In the genomic region with DNA sequence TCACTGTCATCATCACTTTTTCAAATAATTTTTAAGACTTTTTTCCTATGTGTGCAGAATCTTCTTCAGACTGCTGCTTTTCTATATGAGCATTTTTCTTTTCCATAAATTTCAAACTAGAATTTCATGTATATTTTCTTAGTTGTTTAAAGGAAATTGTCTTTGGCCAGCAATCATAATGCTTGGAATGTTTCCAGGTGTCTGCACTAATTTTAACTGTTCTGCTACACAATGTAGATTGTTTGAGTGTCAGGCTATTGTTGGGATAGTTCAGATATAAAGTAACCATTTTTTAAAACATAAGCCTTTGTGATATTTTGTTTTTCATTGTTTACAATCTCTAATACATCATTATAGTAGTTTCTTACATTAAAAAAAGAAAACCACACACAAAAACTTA, we compare ENCODE assay signal across 19 cellular contexts.
DNase-seq lines count a peak whose midpoint lies in the region; ATAC-seq, FAIRE-seq and TF ChIP-seq lines count a peak whose summit lies in the region.
"Had no signal": no experiment of that assay in that cellular context is flagged by ENCODE, and none has a peak within 500 bp of the region (broad histone marks: within the 10 kb centered on the region; RNA-seq: fewer than 3 reads in every experiment).

No MANE protein-coding gene starts in this region.

- dilution Hi-C loops in endothelial cell of umbilical vein (cut with MboI; ENCODE audit: extremely low pct_ligation_motif_present, low sequenced_read_pairs), result no loop called here

- H4K20me1 ChIP-seq in endothelial cell of umbilical vein (replicated peaks; ENCODE audit: control insufficient read depth, extremely low read depth, insufficient read depth, low read length), result no peaks in the 10 kb centered on the region

- H3K4me3 ChIP-seq in choroid plexus epithelial cell (ENCODE audit: low read depth, low read length), result no peak overlapping the region
- no peak overlapping the region for H3K4me3 ChIP-seq in endothelial cell of umbilical vein (replicated peaks in 1 of 3; ENCODE audit: insufficient read depth in 1 of 3, low read depth in 1 of 3, low read length in 3 of 3)
- H3K4me3 ChIP-seq: GM23338 had no signal

- intact Hi-C loops in endothelial cell of umbilical vein (cut with micrococcal nuclease), result loop anchor here (5.0 to 10.0 kb wide), 2 partner anchors 318 to 1415 kb away; no protein-coding TSS in a partner anchor

- H3K9ac ChIP-seq in endothelial cell of umbilical vein (replicated peaks; ENCODE audit: extremely low read depth, insufficient read depth, low read length), result peak overlapping the region; percentile 0

- peaks cover 30% of the 10 kb centered on the region for H3K4me1 ChIP-seq in endothelial cell of umbilical vein (ENCODE audit: control insufficient read depth, extremely low read depth, insufficient read depth, low read length)

- peak; percentile 6 for DNase-seq in G401 (ENCODE audit: low spot score)
- peak; percentile 2 for DNase-seq in choroid plexus epithelial cell (ENCODE audit: low read depth)
- DNase-seq in endothelial cell of umbilical vein (ENCODE audit: low read depth, low spot score), result peak; percentile 90
- peak; percentile 33 for DNase-seq in pulmonary artery endothelial cell (ENCODE audit: low read depth, low spot score)
- no peak for DNase-seq in activated CD4-positive, alpha-beta T cell treated with anti-CD3 and anti-CD28 coated beads, Interleukin-2, amount 50 U/mL, for 48 hours
- no peak for DNase-seq in WTC11 (ENCODE audit: low spot score)
- no peak for DNase-seq in nephron progenitor cell
- DNase-seq: C1 segment of cervical spinal cord; Calu3; CD4-positive, alpha-beta memory T cell; COR-L47; DMS53; DMS79 treated with DMSO at 0.1 percent for 48 hours; H9 had no signal

- H3K27me3 Mint-ChIP-seq in WTC11 (ENCODE audit: low read depth) (no peaks in the 10 kb centered on the region), nephron progenitor cell (ENCODE audit: low read depth, poor library complexity) (peaks cover under 1% of the 10 kb centered on the region)

- H3K4me1 Mint-ChIP-seq in WTC11, result peaks cover 3% of the 10 kb centered on the region
- peaks cover 20% of the 10 kb centered on the region for H3K4me1 Mint-ChIP-seq in nephron progenitor cell
- H3K4me1 Mint-ChIP-seq: CD4-positive, alpha-beta memory T cell; H9 had no signal

- no peak overlapping the region for H3K27ac Mint-ChIP-seq in WTC11
- H3K27ac Mint-ChIP-seq in nephron progenitor cell, result no peak overlapping the region
- H3K27ac Mint-ChIP-seq: CD4-positive, alpha-beta memory T cell; GM23338; H9 had no signal

- POLR2A ChIA-PET in endothelial cell of umbilical vein (lab: Charles Lee), result no interaction called here
- POLR2A ChIA-PET in WTC11 (lab: Charles Lee), result no interaction called here

- in situ Hi-C loops in G401 (cut with HindIII; ENCODE audit: low sequenced_read_pairs), result no loop called here

- peak; percentile 70 for FAIRE-seq in endothelial cell of umbilical vein (lab: Jason Lieb, UNC)
- FAIRE-seq: G401.6, GM12892, GM19239 had no signal

- H3K36me3 Mint-ChIP-seq in WTC11 (peaks cover 14% of the 10 kb centered on the region), nephron progenitor cell (ENCODE audit: low read depth) (peaks cover 21% of the 10 kb centered on the region)
- H3K36me3 Mint-ChIP-seq: CD4-positive, alpha-beta memory T cell had no signal

- no peaks in the 10 kb centered on the region for H3K79me2 ChIP-seq in endothelial cell of umbilical vein (ENCODE audit: control insufficient read depth, insufficient read depth, low read length)

- TF ChIP-seq CTCF in choroid plexus epithelial cell (conservative IDR thresholded peaks at IDR 0.05; ENCODE audit: low read depth, low read length), result no peak
- TF ChIP-seq CTCF in endothelial cell of umbilical vein (IDR thresholded peaks at IDR 0.05; ENCODE audit: extremely low read depth in 1 of 2, insufficient read depth in 1 of 2, low read depth in 1 of 2, low read length in 2 of 2), result no peak
- TF ChIP-seq CTCF in WTC11 (IDR thresholded peaks at IDR 0.05), result no peak
- TF ChIP-seq CTCF in nephron progenitor cell (IDR thresholded peaks at IDR 0.05), result no peak

- H3K27me3 ChIP-seq in endothelial cell of umbilical vein (ENCODE audit: control insufficient read depth in 2 of 2, insufficient read depth in 2 of 2, low read length in 2 of 2), result no peaks in the 10 kb centered on the region

- no TSS peak for BruUV-seq in endothelial cell of umbilical vein (replicated peaks; lab: Mats Ljungman, UMichigan)

- H3K36me3 ChIP-seq in endothelial cell of umbilical vein (ENCODE audit: control insufficient read depth in 2 of 2, extremely low read depth in 1 of 2, insufficient read depth in 2 of 2, low read length in 2 of 2), result no peaks in the 10 kb centered on the region

- no peak overlapping the region for H3K4me3 Mint-ChIP-seq in WTC11
- no peak overlapping the region for H3K4me3 Mint-ChIP-seq in nephron progenitor cell
- H3K4me3 Mint-ChIP-seq: CD4-positive, alpha-beta memory T cell; GM23338; H9 had no signal

- CTCF ChIA-PET in endothelial cell of umbilical vein (lab: Charles Lee) (interaction anchor here (0.7 to 1.2 kb wide), 2 partner anchors 29 to 1418 kb away, joined by 3 to 5 read pairs; a partner anchor contains a TSS), WTC11 (lab: Charles Lee) (no interaction called here)

- ATAC-seq in WTC11, result no peak
- ATAC-seq: GM23338, HCT116 had no signal

- peak overlapping the region; percentile 4 for H3K4me2 ChIP-seq in endothelial cell of umbilical vein (ENCODE audit: insufficient read depth, low read length)
- H3K4me2 ChIP-seq: GM23338 had no signal

- no peak for TF ChIP-seq POLR2A in endothelial cell of umbilical vein (IDR thresholded peaks at IDR 0.05; ENCODE audit: low read depth, low read length)

- H3K27ac ChIP-seq in endothelial cell of umbilical vein (ENCODE audit: insufficient read depth, low read depth, low read length), result peak overlapping the region; percentile 52

- H3K9me3 Mint-ChIP-seq in WTC11 (peaks cover 41% of the 10 kb centered on the region), nephron progenitor cell (peaks cover 44% of the 10 kb centered on the region)

- H2AFZ ChIP-seq in endothelial cell of umbilical vein (ENCODE audit: low read depth, low read length), result no peak overlapping the region
- H2AFZ ChIP-seq: GM23338 had no signal

- no peaks in the 10 kb centered on the region for H3K9me3 ChIP-seq in endothelial cell of umbilical vein (replicated peaks; ENCODE audit: control insufficient read depth, insufficient read depth, low read length)

- no peaks in the 10 kb centered on the region for H3K9me1 ChIP-seq in endothelial cell of umbilical vein (replicated peaks; ENCODE audit: control insufficient read depth, extremely low read depth, insufficient read depth, low read length)

TF ChIP-seq in endothelial cell of umbilical vein, 7 proteins besides CTCF, POLR2A, EP300 and RAD21:
- TF ChIP-seq EZH2 (IDR thresholded peaks at IDR 0.05; ENCODE audit: borderline replicate concordance, low read depth, low read length, severe bottlenecking), result no peak
- TF ChIP-seq GATA2 (IDR thresholded peaks at IDR 0.05; ENCODE audit: insufficient read depth, insufficient read length, low read depth, low read length), result no peak
- no peak for TF ChIP-seq FOS (IDR thresholded peaks at IDR 0.05; ENCODE audit: borderline replicate concordance, insufficient read depth, low read length)
- TF ChIP-seq JUN (IDR thresholded peaks at IDR 0.05; ENCODE audit: borderline replicate concordance, insufficient read depth, insufficient read length, low read depth), result no peak
- TF ChIP-seq MYC (IDR thresholded peaks at IDR 0.05; ENCODE audit: low read depth, low read length), result no peak
- no peak for TF ChIP-seq POLR2AphosphoS5 (IDR thresholded peaks at IDR 0.05; ENCODE audit: insufficient read depth, low read depth, low read length)
- TF ChIP-seq, protein P1, sequence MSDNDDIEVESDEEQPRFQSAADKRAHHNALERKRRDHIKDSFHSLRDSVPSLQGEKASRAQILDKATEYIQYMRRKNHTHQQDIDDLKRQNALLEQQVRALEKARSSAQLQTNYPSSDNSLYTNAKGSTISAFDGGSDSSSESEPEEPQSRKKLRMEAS (IDR thresholded peaks at IDR 0.05; ENCODE audit: insufficient read depth, insufficient read length), result no peak

TF ChIP-seq in WTC11, 78 proteins besides CTCF, POLR2A, EP300 and RAD21:
- TF ChIP-seq, protein P2, sequence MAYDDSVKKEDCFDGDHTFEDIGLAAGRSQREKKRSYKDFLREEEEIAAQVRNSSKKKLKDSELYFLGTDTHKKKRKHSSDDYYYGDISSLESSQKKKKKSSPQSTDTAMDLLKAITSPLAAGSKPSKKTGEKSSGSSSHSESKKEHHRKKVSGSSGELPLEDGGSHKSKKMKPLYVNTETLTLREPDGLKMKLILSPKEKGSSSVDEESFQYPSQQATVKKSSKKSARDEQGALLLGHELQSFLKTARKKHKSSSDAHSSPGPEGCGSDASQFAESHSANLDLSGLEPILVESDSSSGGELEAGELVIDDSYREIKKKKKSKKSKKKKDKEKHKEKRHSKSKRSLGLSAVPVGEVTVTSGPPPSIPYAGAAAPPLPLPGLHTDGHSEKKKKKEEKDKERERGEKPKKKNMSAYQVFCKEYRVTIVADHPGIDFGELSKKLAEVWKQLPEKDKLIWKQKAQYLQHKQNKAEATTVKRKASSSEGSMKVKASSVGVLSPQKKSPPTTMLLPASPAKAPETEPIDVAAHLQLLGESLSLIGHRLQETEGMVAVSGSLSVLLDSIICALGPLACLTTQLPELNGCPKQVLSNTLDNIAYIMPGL (CRISPR knock-in tag; IDR thresholded peaks at IDR 0.05), result no peak
- TF ChIP-seq RORB (CRISPR knock-in tag; IDR thresholded peaks at IDR 0.05) (no peak), NFE2L1 (CRISPR knock-in tag; IDR thresholded peaks at IDR 0.05) (no peak)

Comparison
In these comparisons a context has a peak if more than half of its experiments do, and no peak if none do; other contexts are left out.
1. DNase-seq: peak in G401 (single experiment), choroid plexus epithelial cell (single experiment), endothelial cell of umbilical vein (single experiment) and pulmonary artery endothelial cell (single experiment); none in activated CD4-positive, alpha-beta T cell treated with anti-CD3 and anti-CD28 coated beads, Interleukin-2, amount 50 U/mL, for 48 hours (0 of 2), WTC11 (single experiment) and nephron progenitor cell (single experiment).